ENCODE assay signal across 17 cellular contexts in genomic region chr10:126351021-126351420, GRCh38.
"Had no signal": no experiment of that assay in that cellular context is flagged by ENCODE, and none has a peak within 500 bp of the region (broad histone marks: within the 10 kb centered on the region; RNA-seq: fewer than 3 reads in every experiment).

No MANE protein-coding gene starts in this region.

- H3K27me3 Mint-ChIP-seq: activated CD4-positive, alpha-beta memory T cell treated with anti-CD3 and anti-CD28 coated beads, Interleukin-2, amount 10 ng/mL, durations not matched to agents 7 days and 5 days; activated CD8-positive, alpha-beta memory T cell treated with anti-CD3 and anti-CD28 coated beads, Interleukin-2, amount 10 ng/mL, durations not matched to agents 7 days and 5 days; activated naive CD8-positive, alpha-beta T cell treated with anti-CD3 and anti-CD28 coated beads for 36 hours; central memory CD8-positive, alpha-beta T cell had no signal

- H3K4me1 ChIP-seq: body of pancreas, psoas muscle, upper lobe of left lung had no signal

- H3K4me1 Mint-ChIP-seq: activated CD4-positive, alpha-beta memory T cell treated with anti-CD3 and anti-CD28 coated beads, Interleukin-2, amount 10 ng/mL, durations not matched to agents 7 days and 5 days; activated CD8-positive, alpha-beta memory T cell treated with anti-CD3 and anti-CD28 coated beads, Interleukin-2, amount 10 ng/mL, durations not matched to agents 7 days and 5 days; activated naive CD8-positive, alpha-beta T cell treated with anti-CD3 and anti-CD28 coated beads for 36 hours; central memory CD8-positive, alpha-beta T cell had no signal

- ATAC-seq: activated CD8-positive, alpha-beta memory T cell treated with anti-CD3 and anti-CD28 coated beads, Interleukin-2, amount 10 ng/mL, durations not matched to agents 7 days and 5 days had no signal

- H3K36me3 Mint-ChIP-seq: activated CD8-positive, alpha-beta memory T cell treated with anti-CD3 and anti-CD28 coated beads, Interleukin-2, amount 10 ng/mL, durations not matched to agents 7 days and 5 days; activated naive CD8-positive, alpha-beta T cell treated with anti-CD3 and anti-CD28 coated beads for 36 hours had no signal

- H3K36me3 ChIP-seq: thoracic aorta, upper lobe of left lung had no signal

- H3K4me3 Mint-ChIP-seq: activated CD4-positive, alpha-beta memory T cell treated with anti-CD3 and anti-CD28 coated beads, Interleukin-2, amount 10 ng/mL, durations not matched to agents 7 days and 5 days; activated CD8-positive, alpha-beta memory T cell treated with anti-CD3 and anti-CD28 coated beads, Interleukin-2, amount 10 ng/mL, durations not matched to agents 7 days and 5 days; activated naive CD8-positive, alpha-beta T cell treated with anti-CD3 and anti-CD28 coated beads for 36 hours; central memory CD8-positive, alpha-beta T cell; neural crest cell; stimulated activated effector memory CD8-positive, alpha-beta T cell treated with anti-CD3 and anti-CD28 coated beads, Interleukin-12 subunit alpha, Interleukin-12 subunit beta, amount 100 ng/mL, for 72 hours had no signal

- DNase-seq: activated CD4-positive, alpha-beta memory T cell treated with anti-CD3 and anti-CD28 coated beads, Interleukin-2, amount 10 ng/mL, durations not matched to agents 7 days and 5 days; activated CD4-positive, alpha-beta T cell treated with anti-CD3 and anti-CD28 coated beads for 48 hours; activated CD4-positive, CD25-positive, alpha-beta regulatory T cell; activated CD8-positive, alpha-beta memory T cell treated with anti-CD3 and anti-CD28 coated beads, Interleukin-2, amount 10 ng/mL, durations not matched to agents 7 days and 5 days; activated naive CD8-positive, alpha-beta T cell treated with anti-CD3 and anti-CD28 coated beads for 36 hours; foreskin melanocyte; glutamatergic neuron; stimulated activated CD4-positive, alpha-beta T cell treated with anti-CD3 and anti-CD28 coated beads, Interleukin-4, amount 100 ng/mL, for 24 hours had no signal

- H3K4me3 ChIP-seq: body of pancreas, coronary artery, lung, psoas muscle, thoracic aorta, upper lobe of left lung had no signal

- H3K27me3 ChIP-seq: body of pancreas, upper lobe of left lung had no signal

- H3K27ac Mint-ChIP-seq: activated CD4-positive, alpha-beta memory T cell treated with anti-CD3 and anti-CD28 coated beads, Interleukin-2, amount 10 ng/mL, durations not matched to agents 7 days and 5 days; activated CD8-positive, alpha-beta memory T cell treated with anti-CD3 and anti-CD28 coated beads, Interleukin-2, amount 10 ng/mL, durations not matched to agents 7 days and 5 days; activated naive CD8-positive, alpha-beta T cell treated with anti-CD3 and anti-CD28 coated beads for 36 hours; stimulated activated effector memory CD8-positive, alpha-beta T cell treated with anti-CD3 and anti-CD28 coated beads, Interleukin-12 subunit alpha, Interleukin-12 subunit beta, amount 100 ng/mL, for 72 hours had no signal

- H3K27ac ChIP-seq: body of pancreas, coronary artery, psoas muscle, thoracic aorta, upper lobe of left lung had no signal

- H3K9me3 ChIP-seq: psoas muscle, thoracic aorta had no signal
